ENCODE assay signal across 8 cellular contexts in genomic region chr2:199851499-199851816, GRCh38. TPM values are rescaled to one million over a fixed set of nuclear protein-coding genes. Genes with fewer than 3 reads are reported as not detected.
DNase-seq lines count a peak whose midpoint lies in the region; ATAC-seq and TF ChIP-seq lines count a peak whose summit lies in the region.

No MANE protein-coding gene starts in this region.

- no peak for TF ChIP-seq EP300 in transverse colon (IDR thresholded peaks at IDR 0.05; ENCODE audit: low read depth)

- H3K36me3 ChIP-seq in liver (ENCODE audit: control insufficient read depth in 4 of 4, insufficient read depth in 3 of 4, low read depth in 1 of 4, low read length in 3 of 4) = no peaks in the 10 kb centered on the region
- no peaks in the 10 kb centered on the region for H3K36me3 ChIP-seq in transverse colon

- WGBS in liver = 24% methylated on average over 8 of the region's 8 CpGs
- WGBS in transverse colon (ENCODE audit: low coverage in 1 of 2), 2 donors = 34 to 44% methylated on average over 5 to 8 of the region's 8 CpGs

- no peak for DNase-seq in activated naive CD4-positive, alpha-beta T cell treated with anti-CD3 and anti-CD28 coated beads, Interleukin-2, amount 10 ng/mL, durations not matched to agents 7 days and 5 days
- no peak for DNase-seq in activated naive CD4-positive, alpha-beta T cell treated with Interleukin-2 at 50 U/mL for 16 hours
- DNase-seq in astrocyte of the spinal cord (ENCODE audit: low read depth, low spot score) (no peak), transverse colon (no peak), hippocampal formation (lab: John Stamatoyannopoulos, UW) (no peak), DMS79 (lab: John Stamatoyannopoulos, UW) (no peak)

- peaks cover 0 to 15% (median 5%) of the 10 kb centered on the region in 4 donors for H3K4me1 ChIP-seq in liver (ENCODE audit: control insufficient read depth in 4 of 4, insufficient read depth in 4 of 4, low read length in 3 of 4)
- peaks cover 0 to 12% (median 8%) of the 10 kb centered on the region in 4 donors for H3K4me1 ChIP-seq in transverse colon

- H3K9me3 Mint-ChIP-seq in activated naive CD4-positive, alpha-beta T cell treated with anti-CD3 and anti-CD28 coated beads, Interleukin-2, amount 10 ng/mL, durations not matched to agents 7 days and 5 days = no peaks in the 10 kb centered on the region

- no peak for TF ChIP-seq POLR2A in transverse colon (IDR thresholded peaks at IDR 0.05)

- H3K4me3 Mint-ChIP-seq in activated naive CD4-positive, alpha-beta T cell treated with anti-CD3 and anti-CD28 coated beads, Interleukin-2, amount 10 ng/mL, durations not matched to agents 7 days and 5 days = peak overlapping the region; percentile 97

- no peaks in the 10 kb centered on the region for H3K27me3 ChIP-seq in liver (ENCODE audit: control insufficient read depth in 4 of 4, insufficient read depth in 4 of 4, low read length in 3 of 4)
- no peaks in the 10 kb centered on the region for H3K27me3 ChIP-seq in transverse colon

- TF ChIP-seq CTCF in astrocyte of the spinal cord (IDR thresholded peaks at IDR 0.05; ENCODE audit: low read depth, low read length) (no peak), liver (IDR thresholded peaks at IDR 0.05; ENCODE audit: low read depth, low read length, missing input control) (no peak), transverse colon (IDR thresholded peaks at IDR 0.05) (no peak)

- H3K27me3 Mint-ChIP-seq in activated naive CD4-positive, alpha-beta T cell treated with anti-CD3 and anti-CD28 coated beads, Interleukin-2, amount 10 ng/mL, durations not matched to agents 7 days and 5 days = peaks cover 30% of the 10 kb centered on the region

- H3K9me3 ChIP-seq in liver (ENCODE audit: control insufficient read depth in 4 of 4, low read length in 3 of 4) (no peaks in the 10 kb centered on the region), transverse colon (no peaks in the 10 kb centered on the region)

- in situ Hi-C loops in astrocyte of the spinal cord (cut with HindIII; ENCODE audit: low sequenced_read_pairs) = no loop called here
- in situ Hi-C loops in transverse colon (cut with MboI; ENCODE audit: low pct_ligation_motif_present in 1 of 4, low pct_unique_long_range_greater_than_20kb in 1 of 4, low sequenced_read_pairs in 3 of 4) = loop anchor here in 3 of 4 donors (10.0 to 25.0 kb wide), 3 partner anchors 139 to 1539 kb away; no protein-coding TSS in a partner anchor

- H3K27ac Mint-ChIP-seq in activated naive CD4-positive, alpha-beta T cell treated with anti-CD3 and anti-CD28 coated beads, Interleukin-2, amount 10 ng/mL, durations not matched to agents 7 days and 5 days = peak overlapping the region; percentile 73

- H3K36me3 Mint-ChIP-seq in activated naive CD4-positive, alpha-beta T cell treated with anti-CD3 and anti-CD28 coated beads, Interleukin-2, amount 10 ng/mL, durations not matched to agents 7 days and 5 days = no peaks in the 10 kb centered on the region

- intact Hi-C loops in transverse colon (cut with DNase I; ENCODE audit: low total_unique reads) = no loop called here

- CTCF ChIA-PET in activated naive CD4-positive, alpha-beta T cell treated with anti-CD3 and anti-CD28 coated beads, Interleukin-2, amount 10 ng/mL, durations not matched to agents 7 days and 5 days (lab: Charles Lee) = interaction anchor here (1.6 kb wide), 1 partner anchor 10 kb away, joined by 4 read pairs; no protein-coding TSS in a partner anchor

- H3K4me1 Mint-ChIP-seq in activated naive CD4-positive, alpha-beta T cell treated with anti-CD3 and anti-CD28 coated beads, Interleukin-2, amount 10 ng/mL, durations not matched to agents 7 days and 5 days = peaks cover 12% of the 10 kb centered on the region

- TF ChIP-seq RAD21 in liver (IDR thresholded peaks at IDR 0.05) = no peak

- H3K4me3 ChIP-seq in astrocyte of the spinal cord (ENCODE audit: low read depth, low read length) (peak overlapping the region; percentile 58), liver (ENCODE audit: low read depth in 1 of 3, low read length in 3 of 3) (peak overlapping the region; percentile 67 to 78 (median 77)), transverse colon (peak overlapping the region; percentile 5 to 77 (median 60))

- H3K27ac ChIP-seq in liver (ENCODE audit: low read depth in 1 of 2, low read length in 2 of 2) = peak overlapping the region; percentile 95 to 97
- H3K27ac ChIP-seq in transverse colon = peak overlapping the region; percentile 59 to 79 (median 68)

- no peak for ATAC-seq in HG02642 (IDR thresholded peaks at IDR 0.05; ENCODE audit: poor library complexity, unreplicated experiment)

- peak overlapping the region; percentile 33 to 82 for H3K9ac ChIP-seq in liver (ENCODE audit: low read depth in 1 of 2, low read length in 2 of 2)

TF ChIP-seq in liver, 16 proteins besides CTCF, POLR2A, EP300 and RAD21:
- TF ChIP-seq NR2F2 (IDR thresholded peaks at IDR 0.05) (no peak), ATF3 (IDR thresholded peaks at IDR 0.05) (no peak), HNF4G (IDR thresholded peaks at IDR 0.05) (no peak), GABPA (IDR thresholded peaks at IDR 0.05 in 1 of 2, conservative IDR thresholded peaks at IDR 0.05 in 1 of 2) (no peak), FOXA2 (IDR thresholded peaks at IDR 0.05) (no peak), JUND (IDR thresholded peaks at IDR 0.05) (no peak), MAX (IDR thresholded peaks at IDR 0.05) (no peak), YY1 (IDR thresholded peaks at IDR 0.05) (no peak), TAF1 (conservative IDR thresholded peaks at IDR 0.05) (no peak), FOXA1 (IDR thresholded peaks at IDR 0.05) (no peak)

RNA-seq across cellular contexts. Expression of gene FTCDNL1, which starts 0.5 kb away (rescaled TPM):
- total RNA-seq in liver (1 to 10 TPM; 2.1 to 4.4 TPM), transverse colon (1 to 10 TPM in 2 of 4 donors, not detected in 2; 1.8 to 2.7 TPM)
- 1 to 10 TPM; 3.9 to 5.3 TPM for polyA plus RNA-seq in liver

RNA-seq across cellular contexts. Expression of gene C2orf69, which starts 59.6 kb away (rescaled TPM):
- total RNA-seq in liver (1 to 10 TPM; 6.3 to 9.1 TPM), transverse colon (10 to 100 TPM in 3 of 4 donors, 1 to 10 TPM in 1; 6.0 to 26.3 (median 13.2) TPM)
- polyA plus RNA-seq in liver = 1 to 10 TPM; 4.3 to 6.1 TPM
